In genomic region chr13:45194081-45194939, GRCh38 we compare ENCODE assay signal across 9 cellular contexts. TPM values are rescaled to one million over a fixed set of nuclear protein-coding genes. Genes with fewer than 3 reads are reported as not detected.
DNase-seq lines count a peak whose midpoint lies in the region; ATAC-seq and TF ChIP-seq lines count a peak whose summit lies in the region.
"Had no signal": no experiment of that assay in that cellular context is flagged by ENCODE, and none has a peak within 500 bp of the region (broad histone marks: within the 10 kb centered on the region; RNA-seq: fewer than 3 reads in every experiment).

No MANE protein-coding gene starts in this region.

- H3K79me1 ChIP-seq in H9 (ENCODE audit: insufficient read depth, low read depth, low read length, poor library complexity, severe bottlenecking) = no peaks in the 10 kb centered on the region

- H3T11ph ChIP-seq in H9 (ENCODE audit: low read length) = no peak overlapping the region

- no peak overlapping the region for H3K9ac ChIP-seq in H9 (ENCODE audit: extremely low read depth, insufficient read length, low read length)

- H3K9me3 Mint-ChIP-seq in H9 = no peaks in the 10 kb centered on the region
- no peaks in the 10 kb centered on the region for H3K9me3 Mint-ChIP-seq in activated CD8-positive, alpha-beta memory T cell treated with anti-CD3 and anti-CD28 coated beads, Interleukin-2, amount 10 ng/mL, durations not matched to agents 7 days and 5 days (ENCODE audit: low read depth)

- no peaks in the 10 kb centered on the region for H3K23me2 ChIP-seq in H9 (ENCODE audit: insufficient read length, low read depth, low read length, poor library complexity, severe bottlenecking)

- no peak overlapping the region for H3K4me2 ChIP-seq in H9 (ENCODE audit: insufficient read depth, insufficient read length, low read length)

- no peak overlapping the region for H4K91ac ChIP-seq in H9 (ENCODE audit: insufficient read length, low read depth, low read length)

- ATAC-seq in left cardiac atrium (peak; percentile 88 to 91), GM18502 (IDR thresholded peaks at IDR 0.05; ENCODE audit: poor library complexity, unreplicated experiment) (no peak), HG02852 (IDR thresholded peaks at IDR 0.05; ENCODE audit: unreplicated experiment) (no peak)
- no peak for ATAC-seq in activated CD8-positive, alpha-beta memory T cell treated with anti-CD3 and anti-CD28 coated beads, Interleukin-2, amount 10 ng/mL, durations not matched to agents 7 days and 5 days

- CTCF ChIA-PET in activated CD8-positive, alpha-beta memory T cell treated with anti-CD3 and anti-CD28 coated beads, Interleukin-2, amount 10 ng/mL, durations not matched to agents 7 days and 5 days (lab: Charles Lee) = interaction anchor here (1.5 kb wide), 1 partner anchor 15 kb away, joined by 3 read pairs; no protein-coding TSS in a partner anchor

- H3K27me3 Mint-ChIP-seq in H9 (ENCODE audit: low read depth) = no peaks in the 10 kb centered on the region
- no peaks in the 10 kb centered on the region for H3K27me3 Mint-ChIP-seq in activated CD8-positive, alpha-beta memory T cell treated with anti-CD3 and anti-CD28 coated beads, Interleukin-2, amount 10 ng/mL, durations not matched to agents 7 days and 5 days

- no peaks in the 10 kb centered on the region for H4K20me1 ChIP-seq in H9 (ENCODE audit: control insufficient read depth, insufficient read depth, insufficient read length)

- no peak overlapping the region for H2AK5ac ChIP-seq in H9 (ENCODE audit: insufficient read length, low read length)

- no peak overlapping the region for H3K14ac ChIP-seq in H9 (ENCODE audit: insufficient read depth, low read length)

- no peak overlapping the region for H2BK5ac ChIP-seq in H9 (ENCODE audit: insufficient read length, low read length)

- peak; percentile 57 for TF ChIP-seq CTCF in H9 (conservative IDR thresholded peaks at IDR 0.05)

- no peak overlapping the region for H2BK20ac ChIP-seq in H9 (ENCODE audit: low read depth, low read length, poor library complexity, severe bottlenecking)

- no peaks in the 10 kb centered on the region for H3K9me3 ChIP-seq in H9 (ENCODE audit: control insufficient read depth, low read depth, low read length)

- no peaks in the 10 kb centered on the region for H3K4me1 ChIP-seq in H9 (ENCODE audit: insufficient read depth, low read length)

- H3K56ac ChIP-seq in H9 (ENCODE audit: insufficient read length, low read depth, low read length) = no peak overlapping the region

- no peak overlapping the region for H2AFZ ChIP-seq in H9 (ENCODE audit: low read length)

- H3K4me3 Mint-ChIP-seq in H9 = no peak overlapping the region
- no peak overlapping the region for H3K4me3 Mint-ChIP-seq in activated CD8-positive, alpha-beta memory T cell treated with anti-CD3 and anti-CD28 coated beads, Interleukin-2, amount 10 ng/mL, durations not matched to agents 7 days and 5 days

- no peak overlapping the region for H4K5ac ChIP-seq in H9 (ENCODE audit: insufficient read length, low read depth, low read length)

- peaks cover 0 to 2% (median 0%) of the 10 kb centered on the region in 3 experiments; a peak in 1 of 7 replicates for H3K36me3 Mint-ChIP-seq in H9 (ENCODE audit: insufficient read depth in 1 of 3, low read depth in 3 of 3)
- peaks cover 2% of the 10 kb centered on the region for H3K36me3 Mint-ChIP-seq in activated CD8-positive, alpha-beta memory T cell treated with anti-CD3 and anti-CD28 coated beads, Interleukin-2, amount 10 ng/mL, durations not matched to agents 7 days and 5 days

- intact Hi-C loops in left cardiac atrium (cut with DNase I) = no loop called here
- intact Hi-C loops in posterior cingulate gyrus (cut with DNase I) = loop anchor here (1.0 to 5.0 kb wide), 4 partner anchors 86 to 147 kb away; no protein-coding TSS in a partner anchor

- no peak overlapping the region for H2BK12ac ChIP-seq in H9 (ENCODE audit: insufficient read length, low read depth, low read length)

- H3K27ac Mint-ChIP-seq in H9 = peak overlapping the region in 2 of 3 experiments; percentile 55 to 82; a peak in 3 of 7 replicates
- no peak overlapping the region for H3K27ac Mint-ChIP-seq in activated CD8-positive, alpha-beta memory T cell treated with anti-CD3 and anti-CD28 coated beads, Interleukin-2, amount 10 ng/mL, durations not matched to agents 7 days and 5 days

- H2BK15ac ChIP-seq in H9 (ENCODE audit: low read depth, low read length) = no peak overlapping the region

- DNase-seq in H9 (peak; percentile 43), astrocyte of the hippocampus (ENCODE audit: low read depth, low spot score) (peak; percentile 80), left cardiac atrium (peak; percentile 62), posterior cingulate gyrus (peak; percentile 66 to 97 (median 78)), NCI-H1436 treated with DMSO at 0.1 percent for 48 hours (lab: John Stamatoyannopoulos, UW) (no peak)
- DNase-seq in activated CD8-positive, alpha-beta memory T cell treated with anti-CD3 and anti-CD28 coated beads, Interleukin-2, amount 10 ng/mL, durations not matched to agents 7 days and 5 days = no peak
- DNase-seq: GDM1 had no signal

- H2BK120ac ChIP-seq in H9 (ENCODE audit: low read depth, low read length, poor library complexity, severe bottlenecking) = no peak overlapping the region

- WGBS in H9 (ENCODE audit: extremely low coverage, insufficient read length, low lambda C conversion rate) = no CpG with 5 or more reads among the region's 15 CpGs

- H3K4ac ChIP-seq in H9 (ENCODE audit: low read depth, low read length) = no peak overlapping the region

- H3K23ac ChIP-seq in H9 (ENCODE audit: insufficient read length, low read depth, low read length) = no peak overlapping the region

- H3K4me1 Mint-ChIP-seq in H9 = peaks cover 11 to 15% of the 10 kb centered on the region in 2 experiments
- peaks cover 9% of the 10 kb centered on the region for H3K4me1 Mint-ChIP-seq in activated CD8-positive, alpha-beta memory T cell treated with anti-CD3 and anti-CD28 coated beads, Interleukin-2, amount 10 ng/mL, durations not matched to agents 7 days and 5 days

- no peaks in the 10 kb centered on the region for H3K79me2 ChIP-seq in H9 (ENCODE audit: insufficient read depth, low read length)

- no peak overlapping the region for H3K27ac ChIP-seq in H9 (ENCODE audit: insufficient read length, low read depth, low read length)

- H3K18ac ChIP-seq in H9 (ENCODE audit: insufficient read length, low read depth, low read length) = no peak overlapping the region

- no peak overlapping the region for H4K8ac ChIP-seq in H9 (replicated peaks; ENCODE audit: insufficient read length, low read depth, low read length)

- no peaks in the 10 kb centered on the region for H3K27me3 ChIP-seq in H9 (ENCODE audit: insufficient read depth, low read length)

RNA-seq across cellular contexts. Expression of gene KCTD4, which starts 6.5 kb away (rescaled TPM):
- total RNA-seq in H9 (2021) (not detected in 2 replicates), left cardiac atrium (not detected)
- total RNA-seq in activated CD8-positive, alpha-beta memory T cell treated with anti-CD3 and anti-CD28 coated beads, Interleukin-2, amount 10 ng/mL, durations not matched to agents 7 days and 5 days = not detected

Comparison
In these comparisons a context has a peak if more than half of its experiments do, and no peak if none do; other contexts are left out.
1. DNase-seq: peak in H9 (single experiment), astrocyte of the hippocampus (single experiment), left cardiac atrium (single experiment) and posterior cingulate gyrus (10 of 10); none in NCI-H1436 treated with DMSO at 0.1 percent for 48 hours (single experiment) and activated CD8-positive, alpha-beta memory T cell treated with anti-CD3 and anti-CD28 coated beads, Interleukin-2, amount 10 ng/mL, durations not matched to agents 7 days and 5 days (single experiment).
2. ATAC-seq: peak in left cardiac atrium (2 of 2); none in GM18502 (single experiment), HG02852 (single experiment) and activated CD8-positive, alpha-beta memory T cell treated with anti-CD3 and anti-CD28 coated beads, Interleukin-2, amount 10 ng/mL, durations not matched to agents 7 days and 5 days (single experiment).